1 cellular context compared by ENCODE assay signal in the genomic region with DNA sequence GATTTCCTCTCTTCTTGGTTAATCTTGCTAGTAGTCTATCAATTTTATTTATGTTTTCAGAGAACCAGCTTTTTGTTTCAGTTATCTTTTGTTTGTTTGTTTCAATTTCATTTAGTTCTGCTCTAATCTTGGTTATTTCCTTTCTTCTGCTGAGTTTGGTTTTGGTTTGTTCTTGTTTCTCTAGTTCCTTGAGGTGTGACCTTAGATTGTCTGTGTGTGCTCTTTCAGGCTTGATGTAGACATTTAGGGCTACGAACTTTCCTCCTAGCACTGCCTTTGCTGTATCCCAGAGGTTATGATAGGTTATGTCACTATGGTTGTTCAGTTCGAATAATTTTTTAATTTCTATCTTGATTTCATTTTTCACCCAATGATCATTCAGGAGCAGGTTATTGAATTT.
TF ChIP-seq lines count a peak whose summit lies in the region.

No MANE protein-coding gene starts in this region.

TF ChIP-seq in HepG2, 621 proteins besides CTCF, POLR2A, EP300 and RAD21 (continued from another document):
- TF ChIP-seq, protein P1, sequence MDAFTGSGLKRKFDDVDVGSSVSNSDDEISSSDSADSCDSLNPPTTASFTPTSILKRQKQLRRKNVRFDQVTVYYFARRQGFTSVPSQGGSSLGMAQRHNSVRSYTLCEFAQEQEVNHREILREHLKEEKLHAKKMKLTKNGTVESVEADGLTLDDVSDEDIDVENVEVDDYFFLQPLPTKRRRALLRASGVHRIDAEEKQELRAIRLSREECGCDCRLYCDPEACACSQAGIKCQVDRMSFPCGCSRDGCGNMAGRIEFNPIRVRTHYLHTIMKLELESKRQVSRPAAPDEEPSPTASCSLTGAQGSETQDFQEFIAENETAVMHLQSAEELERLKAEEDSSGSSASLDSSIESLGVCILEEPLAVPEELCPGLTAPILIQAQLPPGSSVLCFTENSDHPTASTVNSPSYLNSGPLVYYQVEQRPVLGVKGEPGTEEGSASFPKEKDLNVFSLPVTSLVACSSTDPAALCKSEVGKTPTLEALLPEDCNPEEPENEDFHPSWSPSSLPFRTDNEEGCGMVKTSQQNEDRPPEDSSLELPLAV (CRISPR knock-in tag; conservative IDR thresholded peaks at IDR 0.05; ENCODE audit: low read depth): no peak
- TF ChIP-seq SP4 (CRISPR knock-in tag; IDR thresholded peaks at IDR 0.05) (no peak), CAMTA2 (CRISPR knock-in tag; IDR thresholded peaks at IDR 0.05; ENCODE audit: borderline replicate concordance) (no peak), KAT8 (CRISPR knock-in tag; IDR thresholded peaks at IDR 0.05) (no peak), E2F5 (CRISPR knock-in tag; conservative IDR thresholded peaks at IDR 0.05) (no peak), CHCHD3 (CRISPR knock-in tag; IDR thresholded peaks at IDR 0.05) (no peak), ZSCAN30 (CRISPR knock-in tag; IDR thresholded peaks at IDR 0.05) (no peak), KDM5B (CRISPR knock-in tag; IDR thresholded peaks at IDR 0.05; ENCODE audit: borderline replicate concordance) (no peak), PHF8 (CRISPR knock-in tag; IDR thresholded peaks at IDR 0.05) (no peak), ZNF33A (CRISPR knock-in tag; IDR thresholded peaks at IDR 0.05; ENCODE audit: borderline replicate concordance) (no peak)
- TF ChIP-seq, protein P2, sequence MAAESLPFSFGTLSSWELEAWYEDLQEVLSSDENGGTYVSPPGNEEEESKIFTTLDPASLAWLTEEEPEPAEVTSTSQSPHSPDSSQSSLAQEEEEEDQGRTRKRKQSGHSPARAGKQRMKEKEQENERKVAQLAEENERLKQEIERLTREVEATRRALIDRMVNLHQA (CRISPR knock-in tag; IDR thresholded peaks at IDR 0.05): no peak
- TF ChIP-seq, protein P3, sequence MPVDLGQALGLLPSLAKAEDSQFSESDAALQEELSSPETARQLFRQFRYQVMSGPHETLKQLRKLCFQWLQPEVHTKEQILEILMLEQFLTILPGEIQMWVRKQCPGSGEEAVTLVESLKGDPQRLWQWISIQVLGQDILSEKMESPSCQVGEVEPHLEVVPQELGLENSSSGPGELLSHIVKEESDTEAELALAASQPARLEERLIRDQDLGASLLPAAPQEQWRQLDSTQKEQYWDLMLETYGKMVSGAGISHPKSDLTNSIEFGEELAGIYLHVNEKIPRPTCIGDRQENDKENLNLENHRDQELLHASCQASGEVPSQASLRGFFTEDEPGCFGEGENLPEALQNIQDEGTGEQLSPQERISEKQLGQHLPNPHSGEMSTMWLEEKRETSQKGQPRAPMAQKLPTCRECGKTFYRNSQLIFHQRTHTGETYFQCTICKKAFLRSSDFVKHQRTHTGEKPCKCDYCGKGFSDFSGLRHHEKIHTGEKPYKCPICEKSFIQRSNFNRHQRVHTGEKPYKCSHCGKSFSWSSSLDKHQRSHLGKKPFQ (CRISPR knock-in tag; IDR thresholded peaks at IDR 0.05; ENCODE audit: insufficient replicate concordance): no peak
- TF ChIP-seq, protein P4, sequence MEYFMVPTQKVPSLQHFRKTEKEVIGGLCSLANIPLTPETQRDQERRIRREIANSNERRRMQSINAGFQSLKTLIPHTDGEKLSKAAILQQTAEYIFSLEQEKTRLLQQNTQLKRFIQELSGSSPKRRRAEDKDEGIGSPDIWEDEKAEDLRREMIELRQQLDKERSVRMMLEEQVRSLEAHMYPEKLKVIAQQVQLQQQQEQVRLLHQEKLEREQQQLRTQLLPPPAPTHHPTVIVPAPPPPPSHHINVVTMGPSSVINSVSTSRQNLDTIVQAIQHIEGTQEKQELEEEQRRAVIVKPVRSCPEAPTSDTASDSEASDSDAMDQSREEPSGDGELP (IDR thresholded peaks at IDR 0.05; ENCODE audit: borderline replicate concordance, low read depth): no peak
- TF ChIP-seq, protein P5, sequence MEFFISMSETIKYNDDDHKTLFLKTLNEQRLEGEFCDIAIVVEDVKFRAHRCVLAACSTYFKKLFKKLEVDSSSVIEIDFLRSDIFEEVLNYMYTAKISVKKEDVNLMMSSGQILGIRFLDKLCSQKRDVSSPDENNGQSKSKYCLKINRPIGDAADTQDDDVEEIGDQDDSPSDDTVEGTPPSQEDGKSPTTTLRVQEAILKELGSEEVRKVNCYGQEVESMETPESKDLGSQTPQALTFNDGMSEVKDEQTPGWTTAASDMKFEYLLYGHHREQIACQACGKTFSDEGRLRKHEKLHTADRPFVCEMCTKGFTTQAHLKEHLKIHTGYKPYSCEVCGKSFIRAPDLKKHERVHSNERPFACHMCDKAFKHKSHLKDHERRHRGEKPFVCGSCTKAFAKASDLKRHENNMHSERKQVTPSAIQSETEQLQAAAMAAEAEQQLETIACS (CRISPR knock-in tag; IDR thresholded peaks at IDR 0.05): no peak
